In genomic region chr6:138971601-138972000, GRCh38 we compare ENCODE assay signal across 1 cellular context.
TF ChIP-seq lines count a peak whose summit lies in the region.

No MANE protein-coding gene starts in this region.

TF ChIP-seq in WTC11, 78 proteins besides CTCF, POLR2A, EP300 and RAD21 (continued from another document):
- TF ChIP-seq HMGXB4 (CRISPR knock-in tag; IDR thresholded peaks at IDR 0.05) (no peak), PREB (CRISPR knock-in tag; IDR thresholded peaks at IDR 0.05; ENCODE audit: borderline replicate concordance) (no peak), SMAD3 (CRISPR knock-in tag; IDR thresholded peaks at IDR 0.05; ENCODE audit: borderline replicate concordance) (no peak)
TF ChIP-seq in WTC11: peak in this region for 0.
